8 cellular contexts compared by ENCODE assay signal in the genomic region with DNA sequence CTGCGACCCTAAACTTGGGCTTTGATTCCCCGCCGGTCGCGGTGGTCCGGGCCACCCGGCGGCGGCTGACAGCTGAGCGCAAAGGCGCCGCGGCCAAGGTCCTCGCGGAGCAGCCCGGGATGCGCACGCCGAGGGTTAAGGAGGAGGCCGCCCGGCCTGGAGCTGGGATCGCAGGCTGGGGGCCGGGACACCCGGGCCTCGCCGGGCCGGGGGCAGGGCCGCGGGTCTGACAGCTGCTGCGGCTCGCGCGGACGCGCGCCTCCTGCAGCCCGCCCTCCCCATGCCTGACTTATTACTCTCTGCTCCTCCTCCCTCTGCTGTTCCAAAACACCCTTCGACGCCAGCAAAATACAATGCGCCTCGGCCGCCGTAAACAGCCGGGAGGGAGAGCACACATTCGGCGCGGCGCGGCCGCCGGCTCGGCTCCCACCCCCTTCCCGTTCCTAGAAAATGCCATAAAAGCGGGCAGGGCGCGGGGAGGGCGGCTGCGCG. TPM values are rescaled to one million over a fixed set of nuclear protein-coding genes. Genes with fewer than 3 reads are reported as not detected.
DNase-seq lines count a peak whose midpoint lies in the region; ATAC-seq, FAIRE-seq and TF ChIP-seq lines count a peak whose summit lies in the region.

No MANE protein-coding gene starts in this region.

- H3K4me3 ChIP-seq in CD8-positive, alpha-beta T cell (ENCODE audit: low read depth, low read length), result peak overlapping the region; percentile 69
- H3K4me3 ChIP-seq in WERI-Rb-1 (ENCODE audit: low read depth, low read length) (peak overlapping the region; percentile 80), bronchial epithelial cell (ENCODE audit: low read depth, low read length) (peak overlapping the region; percentile 58), small intestine (ENCODE audit: low read depth in 1 of 2, low read length in 2 of 2) (peak overlapping the region; percentile 68 to 86)

- no peaks in the 10 kb centered on the region for H3K9me3 Mint-ChIP-seq in CD8-positive, alpha-beta T cell

- peaks cover 31% of the 10 kb centered on the region for H3K4me1 ChIP-seq in CD8-positive, alpha-beta T cell (ENCODE audit: insufficient read depth, low read length)
- peaks cover 0 to 3% of the 10 kb centered on the region in 2 donors for H3K4me1 ChIP-seq in small intestine (ENCODE audit: control insufficient read depth in 2 of 2, insufficient read depth in 1 of 2, low read depth in 1 of 2, low read length in 1 of 2)

- ATAC-seq in CD8-positive, alpha-beta T cell, result peak; percentile 42
- peak; percentile 42 for ATAC-seq in GM21825 (IDR thresholded peaks at IDR 0.05; ENCODE audit: unreplicated experiment)

- POLR2A ChIA-PET in CD8-positive, alpha-beta T cell (lab: Charles Lee), result interaction anchor here (0.7 to 3.9 kb wide), 15 partner anchors 11 to 466 kb away, joined by 3 to 21 read pairs (median 3); partner anchors contain the start of gene CASP8AP2

- H3K27ac Mint-ChIP-seq in CD8-positive, alpha-beta T cell, result peak overlapping the region; percentile 94

- no peaks in the 10 kb centered on the region for H3K27me3 Mint-ChIP-seq in CD8-positive, alpha-beta T cell (ENCODE audit: low read depth)

- 0% methylated on average over 37 to 59 of the region's 59 CpGs for WGBS in small intestine, 3 donors

- peak overlapping the region; percentile 94 for H3K4me3 Mint-ChIP-seq in CD8-positive, alpha-beta T cell

- H3K27ac ChIP-seq in CD8-positive, alpha-beta T cell (ENCODE audit: low read depth, low read length), result peak overlapping the region; percentile 88
- peak overlapping the region; percentile 71 for H3K27ac ChIP-seq in WERI-Rb-1
- peak overlapping the region in 1 of 2 donors; percentile 78 for H3K27ac ChIP-seq in small intestine (ENCODE audit: low read depth in 1 of 2, low read length in 1 of 2)

- peaks cover 23% of the 10 kb centered on the region for H3K36me3 Mint-ChIP-seq in CD8-positive, alpha-beta T cell

- DNase-seq in CD8-positive, alpha-beta T cell, result peak; percentile 51 to 80 (median 65)
- DNase-seq in NCI-H1092 (lab: John Stamatoyannopoulos, UW) (peak; percentile 11), WERI-Rb-1 (peak; percentile 70), bronchial epithelial cell (ENCODE audit: low read depth) (peak; percentile 58), iPS-NIHi7 (ENCODE audit: extremely low spot score) (peak; percentile 45), small intestine (no peak), cerebellar nuclear complex (lab: John Stamatoyannopoulos, UW) (no peak)

- FAIRE-seq in bronchial epithelial cell (lab: Jason Lieb, UNC) (no peak), small intestine (lab: Jason Lieb, UNC) (no peak)

- H3K36me3 ChIP-seq in CD8-positive, alpha-beta T cell (ENCODE audit: insufficient read depth, low read length), result no peaks in the 10 kb centered on the region
- H3K36me3 ChIP-seq in WERI-Rb-1, result no peaks in the 10 kb centered on the region
- H3K36me3 ChIP-seq in bronchial epithelial cell (ENCODE audit: control insufficient read depth, insufficient read depth, low read length), result no peaks in the 10 kb centered on the region
- H3K36me3 ChIP-seq in small intestine (ENCODE audit: control insufficient read depth in 2 of 2, insufficient read depth in 2 of 2, low read length in 2 of 2), result no peaks in the 10 kb centered on the region

- H3K4me1 Mint-ChIP-seq in CD8-positive, alpha-beta T cell (ENCODE audit: low read depth), result peaks cover 43% of the 10 kb centered on the region

- H3K9me3 ChIP-seq in CD8-positive, alpha-beta T cell (ENCODE audit: low read length), result no peaks in the 10 kb centered on the region
- H3K9me3 ChIP-seq in WERI-Rb-1 (ENCODE audit: severe bottlenecking) (no peaks in the 10 kb centered on the region), small intestine (ENCODE audit: control insufficient read depth, low read depth) (no peaks in the 10 kb centered on the region)

- CTCF ChIA-PET in CD8-positive, alpha-beta T cell (lab: Charles Lee), result interaction anchor here (0.7 to 4.0 kb wide), 24 partner anchors 10 to 355 kb away, joined by 3 to 18 read pairs (median 4); no protein-coding TSS in a partner anchor

- H3K27me3 ChIP-seq in CD8-positive, alpha-beta T cell (ENCODE audit: insufficient read depth, low read length), result no peaks in the 10 kb centered on the region
- no peaks in the 10 kb centered on the region for H3K27me3 ChIP-seq in WERI-Rb-1 (ENCODE audit: insufficient read depth, low read depth, severe bottlenecking)
- peaks cover 5% of the 10 kb centered on the region for H3K27me3 ChIP-seq in bronchial epithelial cell (ENCODE audit: control insufficient read depth, insufficient read depth, low read length)
- peaks cover 2 to 5% of the 10 kb centered on the region in 2 donors for H3K27me3 ChIP-seq in small intestine (ENCODE audit: control insufficient read depth in 2 of 2, insufficient read depth in 2 of 2, low read length in 2 of 2)

- intact Hi-C loops in CD8-positive, alpha-beta T cell (cut with DNase I, micrococcal nuclease), result loop anchor here (1.0 to 5.0 kb wide), 13 partner anchors 22 to 467 kb away; partner anchors contain the start of gene CASP8AP2 (in 1 of the 2)

- TF ChIP-seq CTCF in CD8-positive, alpha-beta T cell (IDR thresholded peaks at IDR 0.05), result no peak
- TF ChIP-seq CTCF in WERI-Rb-1 (IDR thresholded peaks at IDR 0.05; ENCODE audit: low read depth, low read length), result no peak
- peak; percentile 16 for TF ChIP-seq CTCF in bronchial epithelial cell (IDR thresholded peaks at IDR 0.05; ENCODE audit: insufficient read depth, low read length, severe bottlenecking)

RNA-seq across cellular contexts. Expression of gene BACH2, which starts 0.7 kb away (rescaled TPM):
- 100 to 1,000 TPM; 162 to 164 TPM for total RNA-seq in CD8-positive, alpha-beta T cell
- 0.38 and 2.1 TPM in 2 replicates for total RNA-seq in bronchial epithelial cell
- under 1 TPM in 2 of 3 donors, not detected in 1; under 0.01 to 0.67 TPM for polyA plus RNA-seq in small intestine

Comparison
In these comparisons a context has a peak if more than half of its experiments do, and no peak if none do; other contexts are left out.
1. DNase-seq: peak in CD8-positive, alpha-beta T cell (7 of 7), NCI-H1092 (single experiment), WERI-Rb-1 (single experiment), bronchial epithelial cell (single experiment) and iPS-NIHi7 (single experiment); none in small intestine (single experiment) and cerebellar nuclear complex (0 of 2).
2. RNA of gene BACH2, which starts 0.7 kb away (total RNA-seq): 162 to 164 TPM in CD8-positive, alpha-beta T cell; 0.38 to 2.1 TPM in bronchial epithelial cell; every median in the first group is over 10 times any median in the second.
3. Peak in every context shown above with its lines, with median percentiles within 50 percentile points of each other: H3K4me3 ChIP-seq.